6 cellular contexts compared by ENCODE assay signal in genomic region chr16:30066882-30067583, GRCh38. TPM values are rescaled to one million over a fixed set of nuclear protein-coding genes. Genes with fewer than 3 reads are reported as not detected.
DNase-seq lines count a peak whose midpoint lies in the region; ATAC-seq and TF ChIP-seq lines count a peak whose summit lies in the region.

No MANE protein-coding gene starts in this region.

- H3K4me2 ChIP-seq in Loucy (ENCODE audit: low read depth, low read length, poor library complexity, severe bottlenecking), result peak overlapping the region; percentile 97

- H3F3A ChIP-seq in Loucy (ENCODE audit: low read depth), result no peaks in the 10 kb centered on the region

- H3K4me3 ChIP-seq in Loucy (ENCODE audit: low read length, poor library complexity, severe bottlenecking), result peak overlapping the region; percentile 84
- peak overlapping the region; percentile 98 for H3K4me3 ChIP-seq in effector memory CD4-positive, alpha-beta T cell (ENCODE audit: insufficient read depth, low read depth, low read length, poor library complexity, severe bottlenecking)
- H3K4me3 ChIP-seq in rectal smooth muscle tissue (ENCODE audit: low read length), result peak overlapping the region; percentile 99

- peak overlapping the region; percentile 83 for H3K27ac ChIP-seq in effector memory CD4-positive, alpha-beta T cell (ENCODE audit: insufficient read depth, low read length, poor library complexity, severe bottlenecking)
- peak overlapping the region; percentile 99 for H3K27ac ChIP-seq in rectal smooth muscle tissue (ENCODE audit: low read depth, low read length)

- TF ChIP-seq CTCF in Loucy (conservative IDR thresholded peaks at IDR 0.05; ENCODE audit: low read length), result no peak

- peaks cover 83% of the 10 kb centered on the region for H3K79me2 ChIP-seq in Loucy (ENCODE audit: insufficient read depth, low read length)

- H3K9me3 ChIP-seq in Loucy (ENCODE audit: insufficient read depth, low read depth, low read length), result no peaks in the 10 kb centered on the region
- no peaks in the 10 kb centered on the region for H3K9me3 ChIP-seq in effector memory CD4-positive, alpha-beta T cell (ENCODE audit: control insufficient read depth, low read length)

- H3K4me1 ChIP-seq in Loucy (ENCODE audit: insufficient read depth, low read length, poor library complexity, severe bottlenecking) (peaks cover 41% of the 10 kb centered on the region), rectal smooth muscle tissue (ENCODE audit: control insufficient read depth, insufficient read depth, low read length) (peaks cover 41% of the 10 kb centered on the region)
- H3K4me1 ChIP-seq in effector memory CD4-positive, alpha-beta T cell (ENCODE audit: control insufficient read depth, insufficient read depth, low read length, poor library complexity, severe bottlenecking), result peaks cover 33% of the 10 kb centered on the region

- H4K20me1 ChIP-seq in Loucy (ENCODE audit: insufficient read depth, low read length, poor library complexity, severe bottlenecking), result peaks cover 59% of the 10 kb centered on the region

- no peak for ATAC-seq in HG02840 (IDR thresholded peaks at IDR 0.05; ENCODE audit: low FRiP score, unreplicated experiment)

- H3K9ac ChIP-seq in Loucy (ENCODE audit: low read depth, low read length, poor library complexity, severe bottlenecking) (peak overlapping the region; percentile 99), rectal smooth muscle tissue (ENCODE audit: low read length) (peak overlapping the region; percentile 85)

- no peak overlapping the region for H2AFZ ChIP-seq in Loucy (ENCODE audit: low read length)

- H3K9me2 ChIP-seq in Loucy (replicated peaks; ENCODE audit: low read depth, low read length), result no peaks in the 10 kb centered on the region

- DNase-seq in effector memory CD4-positive, alpha-beta T cell, result no peak
- DNase-seq in NCI-H1417 treated with DMSO at 0.1 percent for 48 hours (lab: John Stamatoyannopoulos, UW) (no peak), HT-29 (ENCODE audit: low spot score) (no peak)

- peaks cover 59% of the 10 kb centered on the region for H3K36me3 ChIP-seq in Loucy (ENCODE audit: insufficient read depth, low read length)
- peaks cover 46% of the 10 kb centered on the region for H3K36me3 ChIP-seq in effector memory CD4-positive, alpha-beta T cell (ENCODE audit: control insufficient read depth, insufficient read depth, low read length)
- peaks cover 43% of the 10 kb centered on the region for H3K36me3 ChIP-seq in rectal smooth muscle tissue (ENCODE audit: control insufficient read depth, insufficient read depth, low read length)

- peaks cover 6% of the 10 kb centered on the region for H3K27me3 ChIP-seq in Loucy (ENCODE audit: insufficient read depth, low read length, poor library complexity, severe bottlenecking)
- no peaks in the 10 kb centered on the region for H3K27me3 ChIP-seq in effector memory CD4-positive, alpha-beta T cell (replicated peaks; ENCODE audit: control insufficient read depth, insufficient read depth, low read length, poor library complexity, severe bottlenecking)
- H3K27me3 ChIP-seq in rectal smooth muscle tissue (ENCODE audit: control insufficient read depth, insufficient read depth, low read length), result no peaks in the 10 kb centered on the region

RNA-seq across cellular contexts. Expression of gene ALDOA, which starts 1.5 kb away (rescaled TPM):
- total RNA-seq in HT-29 (2014; rRNA removed; shearing (Covaris generic)), result 1,983 and 2,051 TPM in 2 replicates

RNA-seq across cellular contexts. Expression of gene PPP4C, which starts 8.8 kb away (rescaled TPM):
- 215 and 226 TPM in 2 replicates for total RNA-seq in HT-29 (2014; rRNA removed; shearing (Covaris generic))

RNA-seq across cellular contexts. Expression of gene TBX6, which starts 24.7 kb away (rescaled TPM):
- 2.5 and 3.5 TPM in 2 replicates for total RNA-seq in HT-29 (2014; rRNA removed; shearing (Covaris generic))

RNA-seq across cellular contexts. Expression of gene YPEL3, which starts 29.0 kb away (rescaled TPM):
- 14.3 and 16.2 TPM in 2 replicates for total RNA-seq in HT-29 (2014; rRNA removed; shearing (Covaris generic))

RNA-seq across cellular contexts. Expression of gene TLCD3B, which starts 36.0 kb away (rescaled TPM):
- total RNA-seq in HT-29 (2014; rRNA removed; shearing (Covaris generic)), result 0.79 TPM in 1 of 2 replicates, not detected in the other
